In genomic region chr17:77543779-77544178, GRCh38 we compare ENCODE assay signal across 19 cellular contexts.
DNase-seq lines count a peak whose midpoint lies in the region; ATAC-seq and TF ChIP-seq lines count a peak whose summit lies in the region.
"Had no signal": no experiment of that assay in that cellular context is flagged by ENCODE, and none has a peak within 500 bp of the region (broad histone marks: within the 10 kb centered on the region; RNA-seq: fewer than 3 reads in every experiment).

No MANE protein-coding gene starts in this region.

- H3K4me1 ChIP-seq in Loucy (ENCODE audit: insufficient read depth, low read length, poor library complexity, severe bottlenecking) (peaks cover 44% of the 10 kb centered on the region), osteoblast (ENCODE audit: insufficient read depth, low read length) (peaks cover 2% of the 10 kb centered on the region)
- H3K4me1 ChIP-seq: Caco-2, SJSA1 had no signal

- no peaks in the 10 kb centered on the region for H3K36me3 ChIP-seq in Loucy (ENCODE audit: insufficient read depth, low read length)
- no peaks in the 10 kb centered on the region for H3K36me3 ChIP-seq in osteoblast (ENCODE audit: insufficient read depth, low read length)
- H3K36me3 ChIP-seq: HAP-1, Peyer's patch, SJSA1 had no signal

- H2AFZ ChIP-seq in Loucy (ENCODE audit: low read length) (no peak overlapping the region), osteoblast (ENCODE audit: low read length) (no peak overlapping the region)
- H2AFZ ChIP-seq: GM23248 had no signal

- H3K4me3 ChIP-seq in Loucy (ENCODE audit: low read length, poor library complexity, severe bottlenecking) (no peak overlapping the region), osteoblast (ENCODE audit: insufficient read depth, low read length) (no peak overlapping the region)
- H3K4me3 ChIP-seq: GM23248, HAP-1, Peyer's patch, SJSA1 had no signal

- H3K9me3 ChIP-seq in Loucy (ENCODE audit: insufficient read depth, low read depth, low read length) = 0 out of 2 replicates have a peak, but pooled peaks cover 3% of the 10 kb centered on the region
- no peaks in the 10 kb centered on the region for H3K9me3 ChIP-seq in osteoblast (ENCODE audit: low read depth, low read length)
- H3K9me3 ChIP-seq: Caco-2, HAP-1, Peyer's patch, SJSA1 had no signal

- no peaks in the 10 kb centered on the region for H3F3A ChIP-seq in Loucy (ENCODE audit: low read depth)

- H4K20me1 ChIP-seq in Loucy (ENCODE audit: insufficient read depth, low read length, poor library complexity, severe bottlenecking) = no peaks in the 10 kb centered on the region
- H4K20me1 ChIP-seq in osteoblast (ENCODE audit: insufficient read depth, low read length) = no peaks in the 10 kb centered on the region

- peak overlapping the region; percentile 25 for H3K9ac ChIP-seq in Loucy (ENCODE audit: low read depth, low read length, poor library complexity, severe bottlenecking)
- H3K9ac ChIP-seq: GM23248 had no signal

- peak; percentile 67 for ATAC-seq in left colon
- ATAC-seq in HG03025 (IDR thresholded peaks at IDR 0.05; ENCODE audit: low FRiP score, unreplicated experiment) = no peak

- TF ChIP-seq CTCF in Loucy (conservative IDR thresholded peaks at IDR 0.05; ENCODE audit: low read length) = no peak
- TF ChIP-seq CTCF in RWPE1 (conservative IDR thresholded peaks at IDR 0.05; ENCODE audit: low read depth) = no peak
- TF ChIP-seq CTCF in osteoblast (IDR thresholded peaks at IDR 0.05; ENCODE audit: extremely low read depth, low read depth, low read length) = no peak

- CTCF ChIA-PET in RWPE1 (lab: Yijun Ruan, JAX) = interaction anchor here (0.6 to 4.1 kb wide), 5 partner anchors 15 to 476 kb away, joined by 3 to 40 read pairs (median 4); no protein-coding TSS in a partner anchor

- no peaks in the 10 kb centered on the region for H3K27me3 ChIP-seq in Loucy (ENCODE audit: insufficient read depth, low read length, poor library complexity, severe bottlenecking)
- H3K27me3 ChIP-seq in osteoblast (ENCODE audit: insufficient read depth, low read length) = peaks cover 29% of the 10 kb centered on the region
- H3K27me3 ChIP-seq: Peyer's patch, SJSA1 had no signal

- no peaks in the 10 kb centered on the region for H3K9me2 ChIP-seq in Loucy (replicated peaks; ENCODE audit: low read depth, low read length)

- no peak overlapping the region for H3K4me2 ChIP-seq in Loucy (ENCODE audit: low read depth, low read length, poor library complexity, severe bottlenecking)
- no peak overlapping the region for H3K4me2 ChIP-seq in osteoblast (ENCODE audit: insufficient read depth, low read length)

- DNase-seq in RWPE1 (ENCODE audit: low spot score) (no peak), left colon (peak; percentile 58 to 70), osteoblast (ENCODE audit: insufficient read length, low spot score, missing footprints) (peak; percentile 22), iPS-NIHi11 (ENCODE audit: low spot score) (no peak), GM03348 (ENCODE audit: low spot score) (no peak)
- DNase-seq: Caco-2; CD4-positive, CD25-positive, alpha-beta regulatory T cell; DMS 273 treated with DMSO at 0.1 percent for 48 hours; DMS79 treated with DMSO at 0.1 percent for 48 hours; GM23248; Karpas-422; NCI-H2081 treated with DMSO at 0.1 percent for 48 hours; NCI-H2171 treated with DMSO at 0.1 percent for 48 hours; NK-92 treated with Interleukin-12 subunit alpha and Interleukin-12 subunit beta, amount 100 ng/mL, for 24 hours; Peyer's patch had no signal

- H3K27ac ChIP-seq in RWPE1 = peak overlapping the region; percentile 20; the same call in 1 of the 2 replicates
- H3K27ac ChIP-seq in osteoblast (ENCODE audit: low read depth, low read length) = no peak overlapping the region
- H3K27ac ChIP-seq: GM23248, Peyer's patch, SJSA1 had no signal

- H3K79me2 ChIP-seq in Loucy (ENCODE audit: insufficient read depth, low read length) (no peaks in the 10 kb centered on the region), osteoblast (ENCODE audit: insufficient read depth, low read length) (no peaks in the 10 kb centered on the region)

- intact Hi-C loops in left colon (cut with DNase I, micrococcal nuclease) = loop anchor here in 1 of 2 donors (2.0 kb wide), 1 partner anchor 471 kb away; no protein-coding TSS in a partner anchor

- POLR2A ChIA-PET in RWPE1 (lab: Yijun Ruan, JAX; ENCODE audit: low non-redundant PET) = no interaction called here

Comparison
In these comparisons a context has a peak if more than half of its experiments do, and no peak if none do; other contexts are left out.
1. DNase-seq: peak in left colon (2 of 2) and osteoblast (single experiment); none in RWPE1 (single experiment), iPS-NIHi11 (single experiment) and GM03348 (single experiment).